8 cellular contexts compared by ENCODE assay signal in the genomic region with DNA sequence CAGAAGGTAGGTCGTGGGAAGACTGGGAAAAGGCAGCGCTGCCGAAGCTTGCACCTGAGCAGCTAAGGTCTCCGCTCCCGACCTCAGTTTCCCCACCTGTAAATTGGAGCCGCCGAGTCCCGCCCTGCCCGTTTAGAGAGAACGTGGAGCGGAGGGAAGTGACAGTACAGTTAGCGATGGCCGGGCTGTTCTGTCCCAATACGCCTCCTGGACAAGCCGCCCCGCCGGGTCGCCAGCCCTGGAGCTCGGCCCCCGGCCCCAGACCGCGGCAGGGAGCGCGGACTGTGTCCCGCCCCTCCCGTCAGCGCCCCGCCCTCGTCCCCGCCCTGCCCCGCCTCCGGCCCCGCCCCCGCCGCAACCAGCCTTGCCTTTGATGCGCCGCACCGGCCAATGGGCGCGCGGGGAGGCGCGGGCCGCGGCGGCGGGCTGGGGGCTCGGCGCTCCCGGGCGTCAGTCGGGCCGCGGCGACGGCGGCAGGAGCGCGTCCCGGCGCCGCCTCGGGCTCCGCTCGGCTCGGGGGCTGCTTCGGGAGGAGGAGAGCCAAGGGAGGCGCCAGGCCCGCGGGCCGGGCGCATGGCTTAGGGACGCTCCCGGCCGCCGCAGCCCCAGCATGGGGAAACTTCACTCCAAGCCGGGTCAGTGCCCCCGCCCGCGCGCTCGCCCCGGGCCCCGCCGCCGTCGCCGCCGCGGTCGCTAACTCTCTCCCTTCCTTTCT. TPM values are rescaled to one million over a fixed set of nuclear protein-coding genes. Genes with fewer than 3 reads are reported as not detected.
DNase-seq lines count a peak whose midpoint lies in the region; ATAC-seq, FAIRE-seq and TF ChIP-seq lines count a peak whose summit lies in the region.

A gene with protein sequence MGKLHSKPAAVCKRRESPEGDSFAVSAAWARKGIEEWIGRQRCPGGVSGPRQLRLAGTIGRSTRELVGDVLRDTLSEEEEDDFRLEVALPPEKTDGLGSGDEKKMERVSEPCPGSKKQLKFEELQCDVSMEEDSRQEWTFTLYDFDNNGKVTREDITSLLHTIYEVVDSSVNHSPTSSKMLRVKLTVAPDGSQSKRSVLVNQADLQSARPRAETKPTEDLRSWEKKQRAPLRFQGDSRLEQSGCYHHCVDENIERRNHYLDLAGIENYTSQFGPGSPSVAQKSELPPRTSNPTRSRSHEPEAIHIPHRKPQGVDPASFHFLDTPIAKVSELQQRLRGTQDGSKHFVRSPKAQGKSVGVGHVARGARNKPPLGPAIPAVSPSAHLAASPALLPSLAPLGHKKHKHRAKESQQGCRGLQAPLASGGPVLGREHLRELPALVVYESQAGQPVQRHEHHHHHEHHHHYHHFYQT (plus strand): TSS at position 453 of the 715 bp plus-strand sequence. CDS start 158 bp downstream, at position 611.

- H3K4me3 ChIP-seq in GM12875 (ENCODE audit: low read depth, low read length): peak within 1 kb of the TSS; percentile 57
- H3K4me3 ChIP-seq in choroid plexus epithelial cell (ENCODE audit: low read depth, low read length): peak within 1 kb of the TSS; percentile 60
- H3K4me3 ChIP-seq in HepG2 (replicated peaks in 1 of 3; ENCODE audit: insufficient read depth in 1 of 3, low read depth in 2 of 3, low read length in 3 of 3): peak within 1 kb of the TSS; percentile 93 to 100 (median 98)

- no peak for FAIRE-seq in HepG2 (lab: Jason Lieb, UNC)
- no peak for FAIRE-seq in RCC 7860 (lab: Jason Lieb, UNC)

- peak; percentile 68 for TF ChIP-seq RAD21 in HepG2 (CRISPR knock-in tag; IDR thresholded peaks at IDR 0.05)

- WGBS in HepG2 (ENCODE audit: low lambda C conversion rate): 1% methylated on average over 35 of the region's 91 CpGs

- H3K9me3 ChIP-seq in HepG2 (ENCODE audit: low read length): no peaks in the 10 kb centered on the region

- H3K36me3 Mint-ChIP-seq in activated CD4-positive, alpha-beta T cell treated with anti-CD3 and anti-CD28 coated beads for 36 hours (ENCODE audit: low read depth): no peaks in the 10 kb centered on the region

- H3K27me3 ChIP-seq in HepG2 (ENCODE audit: control insufficient read depth in 1 of 2, insufficient read depth in 2 of 2, low read length in 2 of 2): peaks cover 0 to 6% of the 10 kb centered on the region in 2 experiments; a peak in 1 of 5 replicates

- peaks cover 42% of the 10 kb centered on the region for H4K20me1 ChIP-seq in HepG2 (ENCODE audit: insufficient read depth, low read length)

- in situ Hi-C loops in HepG2 (cut with HindIII; ENCODE audit: extremely low pct_ligation_motif_present, low pct_unique_long_range_greater_than_20kb): loop anchor here (5.0 kb wide), 2 partner anchors 81 to 176 kb away; no protein-coding TSS in a partner anchor

- H3K27ac ChIP-seq in HepG2 (ENCODE audit: extremely low read length, insufficient read depth, low read length): peak within 1 kb of the TSS; percentile 88

- peaks cover 28% of the 10 kb centered on the region for H3K4me1 Mint-ChIP-seq in activated CD4-positive, alpha-beta T cell treated with anti-CD3 and anti-CD28 coated beads for 36 hours

- peak within 1 kb of the TSS; percentile 89 for H3K4me2 ChIP-seq in HepG2 (ENCODE audit: low read depth, low read length)

- H2AFZ ChIP-seq in HepG2 (ENCODE audit: low read length): no peak within 1 kb of the TSS

- intact Hi-C loops in activated CD4-positive, alpha-beta T cell treated with anti-CD3 and anti-CD28 coated beads for 36 hours (cut with DNase I, micrococcal nuclease): loop anchor here (1.0 to 5.0 kb wide), 16 partner anchors 41 to 1266 kb away; a partner anchor contains a TSS
- intact Hi-C loops in HepG2 (cut with micrococcal nuclease; ENCODE audit: unreplicated experiment): loop anchor here (1.0 to 5.0 kb wide), 6 partner anchors 9 to 175 kb away; no protein-coding TSS in a partner anchor

- H3K79me2 ChIP-seq in HepG2 (ENCODE audit: insufficient read depth, low read length): peaks cover 49% of the 10 kb centered on the region

- TF ChIP-seq EP300 in HepG2 (IDR thresholded peaks at IDR 0.05; ENCODE audit: low read depth in 2 of 2, low read length in 2 of 2): peak in 1 of 2 experiments; percentile 4; a peak in 1 of 4 replicates
- no peak for TF ChIP-seq EP300 in HepG2 (CRISPR knock-in tag; IDR thresholded peaks at IDR 0.05; ENCODE audit: borderline replicate concordance)

- no peaks in the 10 kb centered on the region for H3K27me3 Mint-ChIP-seq in activated CD4-positive, alpha-beta T cell treated with anti-CD3 and anti-CD28 coated beads for 36 hours

- CTCF ChIA-PET in activated CD4-positive, alpha-beta T cell treated with anti-CD3 and anti-CD28 coated beads for 36 hours (lab: Charles Lee): interaction anchor here (1.6 kb wide), 2 partner anchors 79 to 258 kb away, joined by 4 to 11 read pairs; no protein-coding TSS in a partner anchor
- CTCF ChIA-PET in HepG2 (lab: Yijun Ruan, JAX; ENCODE audit: low intra/inter-chr PET ratio, low total read pairs): interaction anchor here (0.8 kb wide), 1 partner anchor 80 kb away, joined by 3 read pairs; no protein-coding TSS in a partner anchor

- POLR2A ChIA-PET in activated CD4-positive, alpha-beta T cell treated with anti-CD3 and anti-CD28 coated beads for 36 hours (lab: Charles Lee): interaction anchor here (0.6 kb wide), 1 partner anchor 175 kb away, joined by 3 read pairs; no protein-coding TSS in a partner anchor
- POLR2A ChIA-PET in HepG2 (lab: Yijun Ruan, JAX): interaction anchor here (0.6 to 2.7 kb wide), 30 partner anchors 8 to 181 kb away, joined by 3 to 69 read pairs (median 4); no protein-coding TSS in a partner anchor

- H3K27ac Mint-ChIP-seq in activated CD4-positive, alpha-beta T cell treated with anti-CD3 and anti-CD28 coated beads for 36 hours: no peak within 1 kb of the TSS

- peak; percentile 56 for DNase-seq in NCI-H146 (lab: John Stamatoyannopoulos, UW)
- peak; percentile 87 for DNase-seq in activated CD4-positive, alpha-beta T cell treated with anti-CD3 and anti-CD28 coated beads for 36 hours
- DNase-seq in choroid plexus epithelial cell (ENCODE audit: low read depth): peak; percentile 35
- peak; percentile 84 for DNase-seq in HepG2 (ENCODE audit: low spot score)
- DNase-seq in stimulated activated CD4-positive, alpha-beta T cell treated with anti-CD3 and anti-CD28 coated beads, Interleukin-4, amount 100 ng/mL, for 1 hour: peak; percentile 75
- no peak for DNase-seq in RCC 7860 (ENCODE audit: low spot score)

- peaks cover 8 to 33% of the 10 kb centered on the region in 2 experiments for H3K36me3 ChIP-seq in HepG2 (replicated peaks in 1 of 2; ENCODE audit: control insufficient read depth in 1 of 2, insufficient read depth in 2 of 2, low read length in 2 of 2)

- TF ChIP-seq CTCF in GM12875 (IDR thresholded peaks at IDR 0.05; ENCODE audit: borderline replicate concordance, insufficient read depth, low read depth, low read length): no peak
- TF ChIP-seq CTCF in choroid plexus epithelial cell (conservative IDR thresholded peaks at IDR 0.05; ENCODE audit: low read depth, low read length): no peak
- no peak for TF ChIP-seq CTCF in HepG2 (CRISPR knock-in tag; IDR thresholded peaks at IDR 0.05)

- H3K9ac ChIP-seq in HepG2 (ENCODE audit: insufficient read depth, low read depth, low read length): peak within 1 kb of the TSS; percentile 90

- H3K9me3 Mint-ChIP-seq in activated CD4-positive, alpha-beta T cell treated with anti-CD3 and anti-CD28 coated beads for 36 hours (ENCODE audit: low read depth): peaks cover 7% of the 10 kb centered on the region

- ATAC-seq in HG02588 (IDR thresholded peaks at IDR 0.05; ENCODE audit: unreplicated experiment) (peak; percentile 81), HepG2 (peak; percentile 87)
- ATAC-seq in activated CD4-positive, alpha-beta T cell treated with anti-CD3 and anti-CD28 coated beads for 36 hours: peak; percentile 84

- peak; percentile 93 to 95 for TF ChIP-seq POLR2A in HepG2 (IDR thresholded peaks at IDR 0.05; ENCODE audit: insufficient read depth in 1 of 2, low read depth in 2 of 2, low read length in 2 of 2)

- H3K4me3 Mint-ChIP-seq in activated CD4-positive, alpha-beta T cell treated with anti-CD3 and anti-CD28 coated beads for 36 hours: peak within 1 kb of the TSS; percentile 81

- BruUV-seq in HepG2 (replicated peaks; lab: Mats Ljungman, UMichigan): no TSS peak

- H3K4me1 ChIP-seq in HepG2 (ENCODE audit: insufficient read depth, low read length): peaks cover 59% of the 10 kb centered on the region

TF ChIP-seq in HepG2, 621 proteins besides CTCF, POLR2A, EP300 and RAD21 (continues in another document):
- TF ChIP-seq ATF7 (IDR thresholded peaks at IDR 0.05) (no peak), ATF7 (CRISPR knock-in tag; IDR thresholded peaks at IDR 0.05) (no peak), ZNF430 (CRISPR knock-in tag; IDR thresholded peaks at IDR 0.05) (peak; percentile 60), ZNF329 (CRISPR knock-in tag; IDR thresholded peaks at IDR 0.05; ENCODE audit: low read depth) (no peak), ZNF577 (CRISPR knock-in tag; IDR thresholded peaks at IDR 0.05; ENCODE audit: borderline replicate concordance, low read depth) (no peak)

RNA-seq across cellular contexts. Expression of the gene that starts here (rescaled TPM):
- 1 to 10 TPM; 1.8 to 3.1 TPM for total RNA-seq in activated CD4-positive, alpha-beta T cell treated with anti-CD3 and anti-CD28 coated beads for 36 hours
- 59.0 and 70.4 TPM in 2 replicates for total RNA-seq in HepG2 (2016; rRNA removed; fragmentation: Illumina TruSeq; extraction: Trizol)
- 19.9 and 25.5 TPM in 2 replicates for total RNA-seq in HepG2 (2016; cell fraction: cytosol; rRNA removed; fragmentation: Illumina TruSeq; extraction: Trizol; ENCODE audit: low read depth)
- 50.0 and 70.7 TPM in 2 replicates for total RNA-seq in HepG2 (2016; cell fraction: insoluble cytoplasmic fraction; rRNA removed; fragmentation: Illumina TruSeq; extraction: Trizol)
- total RNA-seq in HepG2 (2016; cell fraction: membrane; rRNA removed; fragmentation: Illumina TruSeq; extraction: Trizol): 136 and 148 TPM in 2 replicates
- 61.9 and 70.6 TPM in 2 replicates for total RNA-seq in HepG2 (2016; cell fraction: nucleus; rRNA removed; fragmentation: Illumina TruSeq; extraction: Trizol)
- polyA plus RNA-seq in HepG2 (2011; rRNA removed): 86.1 and 121 TPM in 2 replicates
- polyA plus RNA-seq in HepG2 (2011; cell fraction: cytosol; rRNA removed): 22.3 and 49.7 TPM in 2 replicates
- polyA plus RNA-seq in HepG2 (2011; cell fraction: nucleus; rRNA removed): 150 and 275 TPM in 2 replicates
- polyA plus RNA-seq in HepG2 (2012): 58.7 and 76.3 TPM in 2 replicates
- 106 and 127 TPM in 2 replicates for polyA plus RNA-seq in HepG2 (2016; cell fraction: cytosol; fragmentation: Illumina TruSeq; extraction: Trizol; ENCODE audit: low read depth)
- polyA plus RNA-seq in HepG2 (2016; cell fraction: insoluble cytoplasmic fraction; fragmentation: Illumina TruSeq; extraction: Trizol; ENCODE audit: low read depth): 95.8 and 124 TPM in 2 replicates
- 156 and 170 TPM in 2 replicates for polyA plus RNA-seq in HepG2 (2016; cell fraction: membrane; fragmentation: Illumina TruSeq; extraction: Trizol; ENCODE audit: low read depth)
- 155 and 169 TPM in 2 replicates for polyA plus RNA-seq in HepG2 (2016; cell fraction: nucleus; fragmentation: Illumina TruSeq; extraction: Trizol; ENCODE audit: insufficient read depth, low read depth)
- polyA minus RNA-seq in HepG2 (2011; rRNA and poly(A)+ RNA removed; ENCODE audit: low replicate concordance): 0.02 and 110 TPM in 2 replicates
- polyA minus RNA-seq in HepG2 (2011; cell fraction: cytosol; rRNA and poly(A)+ RNA removed): 14.3 and 28.8 TPM in 2 replicates
- 43.1 and 57.6 TPM in 2 replicates for polyA minus RNA-seq in HepG2 (2011; cell fraction: nucleus; rRNA and poly(A)+ RNA removed)

Comparison
In these comparisons a context has a peak if more than half of its experiments do, and no peak if none do; other contexts are left out.
1. RNA of the gene that starts here (total RNA-seq): 19.9 to 148 TPM in HepG2; 1.8 to 3.1 TPM in activated CD4-positive, alpha-beta T cell treated with anti-CD3 and anti-CD28 coated beads for 36 hours; every median in the first group is over 4 times any median in the second.
2. Peak in every context shown above with its lines, with median percentiles within 50 percentile points of each other: H3K4me3 ChIP-seq and ATAC-seq.